In the genomic region with DNA sequence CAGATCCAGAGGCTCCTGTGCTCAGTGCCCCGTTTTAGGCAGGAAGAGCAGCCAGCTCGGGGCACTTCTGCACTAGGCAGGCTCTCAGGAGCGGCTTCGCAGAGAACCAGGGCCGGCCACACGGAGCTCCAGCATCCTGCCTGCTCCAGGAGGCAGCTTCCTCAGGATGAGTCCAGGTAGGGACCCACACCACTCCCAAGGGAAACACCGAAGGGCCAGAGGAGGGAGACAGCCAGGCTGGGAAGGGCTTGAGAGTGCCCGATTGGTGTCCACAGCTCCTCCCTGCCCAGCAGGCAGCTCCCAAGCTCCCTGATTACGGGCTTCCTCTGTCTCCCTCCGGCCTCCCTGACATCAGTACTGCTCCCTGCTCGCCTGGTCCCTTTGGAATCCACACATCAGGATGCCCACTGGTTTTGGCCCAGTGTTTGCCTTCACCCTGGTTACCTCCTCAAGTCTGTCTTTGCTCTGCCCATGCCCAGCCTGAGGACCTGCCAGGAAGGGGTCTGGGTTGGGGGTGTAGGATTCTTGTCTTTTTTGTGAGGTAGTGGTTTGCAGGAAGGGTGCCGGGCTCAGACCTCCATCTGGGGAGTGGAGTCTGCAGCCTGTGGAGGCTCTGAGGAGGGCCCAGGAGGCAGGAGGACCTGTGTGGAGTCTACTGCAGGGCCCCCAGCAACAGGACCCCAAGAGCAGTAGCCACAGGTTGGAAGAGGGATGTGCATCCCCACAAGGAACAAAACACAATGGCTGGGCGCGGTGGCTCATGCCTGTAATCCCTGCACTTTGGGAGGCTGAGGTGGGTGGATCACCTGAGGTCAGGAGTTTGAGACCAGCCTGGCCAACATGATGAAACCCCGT, we compare ENCODE assay signal across 15 cellular contexts. TPM values are rescaled to one million over a fixed set of nuclear protein-coding genes. Genes with fewer than 3 reads are reported as not detected.
DNase-seq lines count a peak whose midpoint lies in the region; ATAC-seq and TF ChIP-seq lines count a peak whose summit lies in the region.
"Had no signal": no experiment of that assay in that cellular context is flagged by ENCODE, and none has a peak within 500 bp of the region (broad histone marks: within the 10 kb centered on the region; RNA-seq: fewer than 3 reads in every experiment).

No MANE protein-coding gene starts in this region.

- no peak for TF ChIP-seq CTCF in VCaP (conservative IDR thresholded peaks at IDR 0.05)
- no peak for TF ChIP-seq CTCF in fibroblast of lung (conservative IDR thresholded peaks at IDR 0.05 in 1 of 2, IDR thresholded peaks at IDR 0.05 in 1 of 2; ENCODE audit: low read depth in 1 of 2, low read length in 2 of 2)
- no peak for TF ChIP-seq CTCF in thoracic aorta (IDR thresholded peaks at IDR 0.05)

- H3K4me3 ChIP-seq in fibroblast of lung (replicated peaks in 1 of 4; ENCODE audit: control extremely low read depth in 1 of 4, insufficient read depth in 1 of 4, low read depth in 3 of 4, low read length in 4 of 4) (no peak overlapping the region), thoracic aorta (no peak overlapping the region)
- H3K4me3 ChIP-seq: left lung had no signal

- H3K27me3 ChIP-seq in fibroblast of lung (ENCODE audit: control insufficient read depth, insufficient read depth, low read length) (no peaks in the 10 kb centered on the region), thoracic aorta (replicated peaks; ENCODE audit: insufficient read depth) (no peaks in the 10 kb centered on the region)

- no peak for ATAC-seq in Right ventricle myocardium superior (ENCODE audit: poor library complexity)
- ATAC-seq in left ventricle myocardium superior: no peak
- ATAC-seq in thoracic aorta (ENCODE audit: insufficient number of reproducible peaks, low FRiP score, low read depth): no peak
- no peak for ATAC-seq in HG02840 (IDR thresholded peaks at IDR 0.05; ENCODE audit: low FRiP score, unreplicated experiment)

- no peaks in the 10 kb centered on the region for H3K36me3 ChIP-seq in fibroblast of lung (ENCODE audit: control insufficient read depth, insufficient read depth, low read length)
- H3K36me3 ChIP-seq in thoracic aorta: no peaks in the 10 kb centered on the region
- H3K36me3 ChIP-seq: left lung had no signal

- H3K4me2 ChIP-seq in fibroblast of lung (ENCODE audit: extremely low read depth, insufficient read depth, low read length): no peak overlapping the region

- no peak overlapping the region for H3K9ac ChIP-seq in fibroblast of lung (ENCODE audit: insufficient read depth, low read length)

- DNase-seq in Right ventricle myocardium superior: peak; percentile 36
- DNase-seq in left ventricle myocardium superior: no peak
- DNase-seq in fibroblast of lung (ENCODE audit: low read depth in 2 of 2): no peak
- no peak for DNase-seq in thoracic aorta (ENCODE audit: low spot score)
- no peak for DNase-seq in globus pallidus (ENCODE audit: low spot score)
- no peak for DNase-seq in COR-L47 (lab: John Stamatoyannopoulos, UW)
- DNase-seq: activated effector memory CD4-positive, alpha-beta T cell treated with anti-CD3 and anti-CD28 coated beads, Interleukin-2, amount 50 U/mL, for 16 hours; left lung; MV-4-11; naive B cell; retina; SIG-M5; stimulated activated CD4-positive, alpha-beta T cell treated with anti-CD3 and anti-CD28 coated beads, Interleukin-2, amount 100 ng/mL, for 24 hours had no signal

- no peaks in the 10 kb centered on the region for H4K20me1 ChIP-seq in fibroblast of lung (ENCODE audit: control insufficient read depth, extremely low read depth, insufficient read depth, low read length)

- peak overlapping the region; percentile 88 for H3K27ac ChIP-seq in VCaP
- peak overlapping the region; percentile 92 for H3K27ac ChIP-seq in fibroblast of lung (ENCODE audit: insufficient read depth, low read length)
- peak overlapping the region; percentile 87 for H3K27ac ChIP-seq in thoracic aorta
- H3K27ac ChIP-seq: left lung had no signal

- H3K79me2 ChIP-seq in fibroblast of lung (ENCODE audit: control insufficient read depth, insufficient read depth, low read length): no peaks in the 10 kb centered on the region

- intact Hi-C loops in Right ventricle myocardium superior (cut with DNase I) (no loop called here), left ventricle myocardium superior (cut with micrococcal nuclease) (no loop called here)

- H3K4me1 ChIP-seq in fibroblast of lung (ENCODE audit: control insufficient read depth, extremely low read depth, insufficient read depth, low read length) (peaks cover 29% of the 10 kb centered on the region), thoracic aorta (ENCODE audit: control insufficient read depth in 1 of 2, low read depth in 2 of 2) (peaks cover 35 to 68% of the 10 kb centered on the region in 2 donors)

- H3K9me3 ChIP-seq in fibroblast of lung (ENCODE audit: control insufficient read depth, insufficient read depth, low read depth, low read length) (no peaks in the 10 kb centered on the region), thoracic aorta (no peaks in the 10 kb centered on the region)
- H3K9me3 ChIP-seq: left lung had no signal

- no peak overlapping the region for H2AFZ ChIP-seq in fibroblast of lung (ENCODE audit: low read length)

RNA-seq across cellular contexts. Expression of a gene that starts 11.2 kb away (rescaled TPM):
- total RNA-seq in Right ventricle myocardium superior: 170 TPM
- 205 TPM for total RNA-seq in left ventricle myocardium superior
- 81.7 and 89.5 TPM in 2 replicates for total RNA-seq in fibroblast of lung
- polyA plus RNA-seq in fibroblast of lung: 37.0 and 45.9 TPM in 2 replicates
- 68.9 and 88.6 TPM in 2 replicates for polyA plus RNA-seq in fibroblast of lung (2012)
- polyA minus RNA-seq in fibroblast of lung (ENCODE audit: low replicate concordance): 127 and 141 TPM in 2 replicates
- total RNA-seq in thoracic aorta: 100 to 1,000 TPM; 124 to 256 TPM

RNA-seq across cellular contexts. Expression of a gene that starts 41.2 kb away (rescaled TPM):
- total RNA-seq in Right ventricle myocardium superior (118 TPM), left ventricle myocardium superior (130 TPM), fibroblast of lung (49.6 and 56.5 TPM in 2 replicates), thoracic aorta (100 to 1,000 TPM in 1 of 2 donors, 10 to 100 TPM in 1; 82.0 to 107 TPM)
- 45.7 and 59.9 TPM in 2 replicates for polyA plus RNA-seq in fibroblast of lung
- 42.7 and 61.6 TPM in 2 replicates for polyA plus RNA-seq in fibroblast of lung (2012)
- 84.2 and 94.2 TPM in 2 replicates for polyA minus RNA-seq in fibroblast of lung (ENCODE audit: low replicate concordance)
